1 cellular context compared by ENCODE assay signal in genomic region chr1:75707191-75707590, GRCh38.
A peak's percentile ranks its signal among the peaks of the same experiment; 100 is the strongest.
TF ChIP-seq lines count a peak whose summit lies in the region.

No MANE protein-coding gene starts in this region.

TF ChIP-seq in K562, 482 proteins besides CTCF, POLR2A, EP300 and RAD21 (continued from another document):
- TF ChIP-seq, protein P1, sequence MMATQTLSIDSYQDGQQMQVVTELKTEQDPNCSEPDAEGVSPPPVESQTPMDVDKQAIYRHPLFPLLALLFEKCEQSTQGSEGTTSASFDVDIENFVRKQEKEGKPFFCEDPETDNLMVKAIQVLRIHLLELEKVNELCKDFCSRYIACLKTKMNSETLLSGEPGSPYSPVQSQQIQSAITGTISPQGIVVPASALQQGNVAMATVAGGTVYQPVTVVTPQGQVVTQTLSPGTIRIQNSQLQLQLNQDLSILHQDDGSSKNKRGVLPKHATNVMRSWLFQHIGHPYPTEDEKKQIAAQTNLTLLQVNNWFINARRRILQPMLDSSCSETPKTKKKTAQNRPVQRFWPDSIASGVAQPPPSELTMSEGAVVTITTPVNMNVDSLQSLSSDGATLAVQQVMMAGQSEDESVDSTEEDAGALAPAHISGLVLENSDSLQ (IDR thresholded peaks at IDR 0.05) = peak; percentile 88
- TF ChIP-seq RBM15 (IDR thresholded peaks at IDR 0.05; ENCODE audit: insufficient read depth, low read length) (no peak), KDM1A (IDR thresholded peaks at IDR 0.05) (peak; percentile 90 to 92), HES1 (IDR thresholded peaks at IDR 0.05; ENCODE audit: low read depth) (peak; percentile 56), TAF9B (IDR thresholded peaks at IDR 0.05; ENCODE audit: partially characterized antibody) (peak; percentile 69), FOXA1 (IDR thresholded peaks at IDR 0.05; ENCODE audit: borderline replicate concordance) (peak; percentile 83), NCOR1 (IDR thresholded peaks at IDR 0.05) (peak; percentile 77), SOX6 (IDR thresholded peaks at IDR 0.05) (peak; percentile 79), ILK (tag; IDR thresholded peaks at IDR 0.05; ENCODE audit: borderline replicate concordance, low read depth) (no peak), HSF4 (CRISPR knock-in tag; IDR thresholded peaks at IDR 0.05; ENCODE audit: borderline replicate concordance) (no peak), LEF1 (IDR thresholded peaks at IDR 0.05) (peak; percentile 77), MNT (conservative IDR thresholded peaks at IDR 0.05) (peak in 1 of 2 experiments; percentile 70; a peak in 2 of 4 replicates), NR2C2 (CRISPR knock-in tag; IDR thresholded peaks at IDR 0.05) (no peak), NR2C2 (tag; IDR thresholded peaks at IDR 0.05) (peak; percentile 75), ETS1 (conservative IDR thresholded peaks at IDR 0.05; ENCODE audit: control insufficient read depth, low read depth, low read length) (no peak), FOXA3 (CRISPR knock-in tag; conservative IDR thresholded peaks at IDR 0.05 in 1 of 2, IDR thresholded peaks at IDR 0.05 in 1 of 2) (peak; percentile 88 to 89), PHF20 (IDR thresholded peaks at IDR 0.05; ENCODE audit: partially characterized antibody) (no peak), DACH1 (IDR thresholded peaks at IDR 0.05; ENCODE audit: partially characterized antibody) (peak; percentile 84), MEIS2 (IDR thresholded peaks at IDR 0.05; ENCODE audit: partially characterized antibody) (peak; percentile 97), RUNX1 (IDR thresholded peaks at IDR 0.05; ENCODE audit: low read depth) (no peak), BRCA1 (IDR thresholded peaks at IDR 0.05) (no peak), BRCA1 (CRISPR knock-in tag; IDR thresholded peaks at IDR 0.05) (no peak), ARID1B (IDR thresholded peaks at IDR 0.05) (peak; percentile 79), CC2D1A (IDR thresholded peaks at IDR 0.05) (0 out of 2 replicates have a peak, but pooled peaks have one; percentile 61), RCOR1 (IDR thresholded peaks at IDR 0.05; ENCODE audit: borderline replicate concordance in 1 of 2, low read depth in 2 of 2, low read length in 2 of 2) (peak in 1 of 2 experiments; percentile 58; a peak in 1 of 4 replicates), BHLHE40 (IDR thresholded peaks at IDR 0.05; ENCODE audit: low read length) (peak; percentile 61; the same call in 1 of the 2 replicates), HDAC1 (IDR thresholded peaks at IDR 0.05) (peak in 1 of 2 experiments; percentile 88; a peak in 2 of 4 replicates)
